Comparison of ENCODE assay signal across 2 cellular contexts in genomic region chr3:11475324-11475723, GRCh38.
TF ChIP-seq lines count a peak whose summit lies in the region.

No MANE protein-coding gene starts in this region.

TF ChIP-seq in GM23338, 12 proteins besides CTCF, POLR2A, EP300 and RAD21:
- TF ChIP-seq NANOG (IDR thresholded peaks at IDR 0.05; ENCODE audit: borderline replicate concordance) (no peak), STAT1 (IDR thresholded peaks at IDR 0.05; ENCODE audit: unreplicated experiment) (no peak), ETS1 (IDR thresholded peaks at IDR 0.05) (no peak), ZNF331 (CRISPR knock-in tag; IDR thresholded peaks at IDR 0.05; ENCODE audit: low read depth) (no peak), ZNF114 (CRISPR knock-in tag; IDR thresholded peaks at IDR 0.05) (no peak), CREB1 (CRISPR knock-in tag; IDR thresholded peaks at IDR 0.05; ENCODE audit: low read depth) (no peak), EZH2 (IDR thresholded peaks at IDR 0.05; ENCODE audit: low read depth, unreplicated experiment) (no peak), EZH2phosphoT487 (IDR thresholded peaks at IDR 0.05; ENCODE audit: unreplicated experiment) (no peak), POLR2AphosphoS5 (IDR thresholded peaks at IDR 0.05; ENCODE audit: low read depth) (no peak)

TF ChIP-seq in IMR-90, 13 proteins besides CTCF, POLR2A, EP300 and RAD21:
- TF ChIP-seq MXI1 (IDR thresholded peaks at IDR 0.05; ENCODE audit: borderline replicate concordance, low read depth, low read length) (no peak), NFE2L2 (IDR thresholded peaks at IDR 0.05; ENCODE audit: low read depth, low read length) (no peak), CEBPB (IDR thresholded peaks at IDR 0.05; ENCODE audit: low read depth, low read length) (no peak), BHLHE40 (IDR thresholded peaks at IDR 0.05; ENCODE audit: low read depth, low read length) (no peak), FOS (IDR thresholded peaks at IDR 0.05; ENCODE audit: low read depth, low read length) (no peak), RCOR1 (IDR thresholded peaks at IDR 0.05; ENCODE audit: insufficient replicate concordance, low read length) (no peak), MAFK (IDR thresholded peaks at IDR 0.05; ENCODE audit: low read depth, low read length) (no peak), RFX5 (IDR thresholded peaks at IDR 0.05; ENCODE audit: low read depth, low read length) (no peak), USF2 (IDR thresholded peaks at IDR 0.05; ENCODE audit: low read depth, low read length) (no peak), SMC3 (IDR thresholded peaks at IDR 0.05; ENCODE audit: low read depth, low read length) (no peak), CHD1 (IDR thresholded peaks at IDR 0.05; ENCODE audit: low read depth, low read length) (no peak), MAZ (IDR thresholded peaks at IDR 0.05; ENCODE audit: borderline replicate concordance, low read depth, low read length) (no peak), ELK1 (IDR thresholded peaks at IDR 0.05; ENCODE audit: borderline replicate concordance, low read depth, low read length) (no peak)
TF ChIP-seq in IMR-90: peak in this region for 0.
